1 cellular context compared by ENCODE assay signal in genomic region chr20:17874271-17875105, GRCh38.
A peak's percentile ranks its signal among the peaks of the same experiment; 100 is the strongest.
TF ChIP-seq lines count a peak whose summit lies in the region.

No MANE protein-coding gene starts in this region.

TF ChIP-seq in HepG2, 621 proteins besides CTCF, POLR2A, EP300 and RAD21 (continued from another document and continues in another):
- TF ChIP-seq NKX3-1 (CRISPR knock-in tag; IDR thresholded peaks at IDR 0.05) (no peak), ZNF24 (IDR thresholded peaks at IDR 0.05) (peak; percentile 84), PCBP2 (optimal IDR thresholded peaks at IDR 0.05; ENCODE audit: low read depth, low read length, poor library complexity, severe bottlenecking) (peak; percentile 82), ZBTB40 (IDR thresholded peaks at IDR 0.05) (no peak), ZBTB40 (CRISPR knock-in tag; IDR thresholded peaks at IDR 0.05) (0 out of 2 replicates have a peak, but pooled peaks have one; percentile 4), REST (IDR thresholded peaks at IDR 0.05; ENCODE audit: borderline replicate concordance in 1 of 2, low read depth in 1 of 2, low read length in 2 of 2) (peak in 1 of 2 experiments; percentile 6; a peak in 1 of 4 replicates), ZBTB46 (CRISPR knock-in tag; IDR thresholded peaks at IDR 0.05; ENCODE audit: borderline replicate concordance) (no peak), SPEN (CRISPR knock-in tag; IDR thresholded peaks at IDR 0.05; ENCODE audit: low read depth) (peak; percentile 11; the same call in 1 of the 2 replicates), CHD4 (IDR thresholded peaks at IDR 0.05; ENCODE audit: borderline replicate concordance, low read length) (peak; percentile 100), WIZ (CRISPR knock-in tag; IDR thresholded peaks at IDR 0.05) (no peak), TBX2 (CRISPR knock-in tag; IDR thresholded peaks at IDR 0.05; ENCODE audit: borderline replicate concordance) (peak; percentile 61), ZNF142 (CRISPR knock-in tag; IDR thresholded peaks at IDR 0.05) (0 out of 2 replicates have a peak, but pooled peaks have one; percentile 7), ELF3 (CRISPR knock-in tag; IDR thresholded peaks at IDR 0.05) (peak; percentile 6; the same call in 1 of the 2 replicates), ZMYM3 (CRISPR knock-in tag; IDR thresholded peaks at IDR 0.05) (peak; percentile 99), PHF5A (CRISPR knock-in tag; IDR thresholded peaks at IDR 0.05; ENCODE audit: low read depth, unreplicated experiment) (no peak), ZNF430 (CRISPR knock-in tag; IDR thresholded peaks at IDR 0.05) (0 out of 2 replicates have a peak, but pooled peaks have one; percentile 47), TERF1 (CRISPR knock-in tag; IDR thresholded peaks at IDR 0.05) (peak; percentile 45; the same call in 1 of the 2 replicates), ZNF614 (CRISPR knock-in tag; IDR thresholded peaks at IDR 0.05; ENCODE audit: borderline replicate concordance) (peak; percentile 6; the same call in 1 of the 2 replicates), ZNF781 (CRISPR knock-in tag; IDR thresholded peaks at IDR 0.05; ENCODE audit: borderline replicate concordance, not compliant biosample characterization) (peak; percentile 3), GABPA (IDR thresholded peaks at IDR 0.05; ENCODE audit: low read depth, low read length) (no peak), GABPA (CRISPR knock-in tag; IDR thresholded peaks at IDR 0.05; ENCODE audit: low read depth) (0 out of 2 replicates have a peak, but pooled peaks have one; percentile 0), ZNF232 (CRISPR knock-in tag; IDR thresholded peaks at IDR 0.05; ENCODE audit: borderline replicate concordance) (no peak), MAFK (conservative IDR thresholded peaks at IDR 0.05 in 1 of 2, IDR thresholded peaks at IDR 0.05 in 1 of 2; ENCODE audit: low read length in 2 of 2) (peak in 1 of 2 experiments; percentile 47; a peak in 1 of 4 replicates), ZBTB42 (CRISPR knock-in tag; IDR thresholded peaks at IDR 0.05) (peak; percentile 18; the same call in 1 of the 2 replicates), BCL3 (CRISPR knock-in tag; IDR thresholded peaks at IDR 0.05) (no peak), SIN3A (IDR thresholded peaks at IDR 0.05; ENCODE audit: borderline replicate concordance, low read depth, low read length) (0 out of 2 replicates have a peak, but pooled peaks have one; percentile 22), ZFP36 (IDR thresholded peaks at IDR 0.05; ENCODE audit: borderline replicate concordance, low read depth, low read length, partially characterized antibody) (peak; percentile 37), YY1 (IDR thresholded peaks at IDR 0.05; ENCODE audit: insufficient read depth, insufficient replicate concordance, low read depth, low read length) (peak; percentile 28), HNRNPL (IDR thresholded peaks at IDR 0.05; ENCODE audit: low read depth, low read length) (0 out of 2 replicates have a peak, but pooled peaks have one; percentile 14), ZNF3 (CRISPR knock-in tag; IDR thresholded peaks at IDR 0.05) (0 out of 2 replicates have a peak, but pooled peaks have one; percentile 54), HDAC1 (CRISPR knock-in tag; IDR thresholded peaks at IDR 0.05) (peak; percentile 86), ZNF329 (CRISPR knock-in tag; IDR thresholded peaks at IDR 0.05; ENCODE audit: low read depth) (peak; percentile 4; the same call in 1 of the 2 replicates), DNMT1 (CRISPR knock-in tag; IDR thresholded peaks at IDR 0.05) (peak; percentile 52), PCBP1 (IDR thresholded peaks at IDR 0.05; ENCODE audit: borderline replicate concordance, low read depth, low read length) (0 out of 2 replicates have a peak, but pooled peaks have one; percentile 11)
